Comparison of ENCODE assay signal across 8 cellular contexts in genomic region chr20:46458891-46459750, GRCh38. TPM values are rescaled to one million over a fixed set of nuclear protein-coding genes. Genes with fewer than 3 reads are reported as not detected.
DNase-seq lines count a peak whose midpoint lies in the region; ATAC-seq and TF ChIP-seq lines count a peak whose summit lies in the region.

No MANE protein-coding gene starts in this region.

- TF ChIP-seq CTCF in epithelial cell of proximal tubule (conservative IDR thresholded peaks at IDR 0.05; ENCODE audit: low read depth, low read length) (no peak), nephron progenitor cell (IDR thresholded peaks at IDR 0.05) (no peak)

- H3K4me3 Mint-ChIP-seq in nephron progenitor cell, result peak overlapping the region; percentile 83

- DNase-seq in AG08395 (ENCODE audit: low spot score) (peak; percentile 11), NCI-H187 (lab: John Stamatoyannopoulos, UW) (peak; percentile 73 to 76), epithelial cell of proximal tubule (ENCODE audit: low read depth) (no peak), nephron progenitor cell (peak; percentile 80), T1000 (lab: John Stamatoyannopoulos, UW) (no peak), HCEC 1CT (no peak), COLO668 (lab: John Stamatoyannopoulos, UW; ENCODE audit: unreplicated experiment) (no peak)

- H3K9me3 Mint-ChIP-seq in nephron progenitor cell, result peaks cover 58% of the 10 kb centered on the region

- peak overlapping the region; percentile 34 for H3K4me3 ChIP-seq in epithelial cell of proximal tubule (ENCODE audit: low read depth, low read length)

- H3K27me3 Mint-ChIP-seq in nephron progenitor cell (ENCODE audit: low read depth, poor library complexity), result peaks cover 40% of the 10 kb centered on the region

- peaks cover 36% of the 10 kb centered on the region for H3K36me3 Mint-ChIP-seq in nephron progenitor cell (ENCODE audit: low read depth)

- no peak for ATAC-seq in HG02973 (IDR thresholded peaks at IDR 0.05; ENCODE audit: unreplicated experiment)

- peaks cover 16% of the 10 kb centered on the region for H3K4me1 Mint-ChIP-seq in nephron progenitor cell

- no peak overlapping the region for H3K27ac Mint-ChIP-seq in nephron progenitor cell

RNA-seq across cellular contexts. Expression of gene ELMO2, which starts 52.7 kb away (rescaled TPM):
- 20.5 and 26.6 TPM in 2 replicates for total RNA-seq in epithelial cell of proximal tubule

RNA-seq across cellular contexts. Expression of gene ZNF334, which starts 54.2 kb away (rescaled TPM):
- 1.9 and 2.2 TPM in 2 replicates for total RNA-seq in epithelial cell of proximal tubule

Comparison
In these comparisons a context has a peak if more than half of its experiments do, and no peak if none do; other contexts are left out.
1. DNase-seq: peak in AG08395 (single experiment), NCI-H187 (2 of 2) and nephron progenitor cell (single experiment); none in epithelial cell of proximal tubule (single experiment), T1000 (single experiment), HCEC 1CT (single experiment) and COLO668 (single experiment).